1 cellular context compared by ENCODE assay signal in genomic region chr19:35604436-35604835, GRCh38.
A peak's percentile ranks its signal among the peaks of the same experiment; 100 is the strongest.
TF ChIP-seq lines count a peak whose summit lies in the region.

No MANE protein-coding gene starts in this region.

TF ChIP-seq in HepG2, 621 proteins besides CTCF, POLR2A, EP300 and RAD21:
- TF ChIP-seq ZNF772 (CRISPR knock-in tag; IDR thresholded peaks at IDR 0.05) (peak; percentile 12; the same call in 1 of the 2 replicates), ZNF296 (CRISPR knock-in tag; conservative IDR thresholded peaks at IDR 0.05) (peak; percentile 34; the same call in 1 of the 2 replicates), ZSCAN29 (CRISPR knock-in tag; conservative IDR thresholded peaks at IDR 0.05) (0 out of 2 replicates have a peak, but pooled peaks have one; percentile 13)
- TF ChIP-seq, protein P1, sequence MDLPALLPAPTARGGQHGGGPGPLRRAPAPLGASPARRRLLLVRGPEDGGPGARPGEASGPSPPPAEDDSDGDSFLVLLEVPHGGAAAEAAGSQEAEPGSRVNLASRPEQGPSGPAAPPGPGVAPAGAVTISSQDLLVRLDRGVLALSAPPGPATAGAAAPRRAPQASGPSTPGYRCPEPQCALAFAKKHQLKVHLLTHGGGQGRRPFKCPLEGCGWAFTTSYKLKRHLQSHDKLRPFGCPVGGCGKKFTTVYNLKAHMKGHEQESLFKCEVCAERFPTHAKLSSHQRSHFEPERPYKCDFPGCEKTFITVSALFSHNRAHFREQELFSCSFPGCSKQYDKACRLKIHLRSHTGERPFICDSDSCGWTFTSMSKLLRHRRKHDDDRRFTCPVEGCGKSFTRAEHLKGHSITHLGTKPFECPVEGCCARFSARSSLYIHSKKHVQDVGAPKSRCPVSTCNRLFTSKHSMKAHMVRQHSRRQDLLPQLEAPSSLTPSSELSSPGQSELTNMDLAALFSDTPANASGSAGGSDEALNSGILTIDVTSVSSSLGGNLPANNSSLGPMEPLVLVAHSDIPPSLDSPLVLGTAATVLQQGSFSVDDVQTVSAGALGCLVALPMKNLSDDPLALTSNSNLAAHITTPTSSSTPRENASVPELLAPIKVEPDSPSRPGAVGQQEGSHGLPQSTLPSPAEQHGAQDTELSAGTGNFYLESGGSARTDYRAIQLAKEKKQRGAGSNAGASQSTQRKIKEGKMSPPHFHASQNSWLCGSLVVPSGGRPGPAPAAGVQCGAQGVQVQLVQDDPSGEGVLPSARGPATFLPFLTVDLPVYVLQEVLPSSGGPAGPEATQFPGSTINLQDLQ (CRISPR knock-in tag; IDR thresholded peaks at IDR 0.05) = 0 out of 2 replicates have a peak, but pooled peaks have one; percentile 46
